In genomic region chr10:98028168-98028770, GRCh38 we compare ENCODE assay signal across 9 cellular contexts. TPM values are rescaled to one million over a fixed set of nuclear protein-coding genes. Genes with fewer than 3 reads are reported as not detected.
DNase-seq lines count a peak whose midpoint lies in the region; ATAC-seq, FAIRE-seq and TF ChIP-seq lines count a peak whose summit lies in the region.
"Had no signal": no experiment of that assay in that cellular context is flagged by ENCODE, and none has a peak within 500 bp of the region (broad histone marks: within the 10 kb centered on the region; RNA-seq: fewer than 3 reads in every experiment).

No MANE protein-coding gene starts in this region.

- intact Hi-C loops in posterior cingulate gyrus (cut with DNase I): no loop called here

- H3K4me1 ChIP-seq in OCI-LY3 (ENCODE audit: low read length): no peaks in the 10 kb centered on the region
- peaks cover 0 to 28% (median 14%) of the 10 kb centered on the region in 3 donors for H3K4me1 ChIP-seq in gastroesophageal sphincter

- H3K79me2 ChIP-seq in OCI-LY3 (ENCODE audit: low read length): no peaks in the 10 kb centered on the region

- peaks cover 6% of the 10 kb centered on the region for H3K4me1 Mint-ChIP-seq in activated T-helper 17 cell treated with anti-CD3 and anti-CD28 coated beads, Interleukin-2, amount 50 U/mL, for 72 hours

- peak; percentile 65 for ATAC-seq in HG03521 (IDR thresholded peaks at IDR 0.05; ENCODE audit: unreplicated experiment)
- peak; percentile 76 for ATAC-seq in activated T-helper 17 cell treated with anti-CD3 and anti-CD28 coated beads, Interleukin-2, amount 50 U/mL, for 72 hours (replicated peaks)
- ATAC-seq in gastroesophageal sphincter: no peak
- ATAC-seq in GM19455 (IDR thresholded peaks at IDR 0.05; ENCODE audit: unreplicated experiment): no peak

- 19 to 29% methylated on average over 5 to 8 of the region's 11 CpGs for WGBS in gastroesophageal sphincter (ENCODE audit: low coverage in 1 of 2), 2 donors

- peak; percentile 52 for DNase-seq in DMS79 treated with DMSO at 0.1 percent for 48 hours (lab: John Stamatoyannopoulos, UW)
- peak; percentile 49 to 96 (median 70) for DNase-seq in posterior cingulate gyrus
- peak; percentile 78 for DNase-seq in urothelium cell line (ENCODE audit: low spot score)

- H3K9me3 ChIP-seq in OCI-LY3 (ENCODE audit: insufficient read depth, low read length) (no peaks in the 10 kb centered on the region), gastroesophageal sphincter (no peaks in the 10 kb centered on the region)

- H3K9ac ChIP-seq in OCI-LY3 (ENCODE audit: low read length): no peak overlapping the region

- H3K9me3 Mint-ChIP-seq in activated T-helper 17 cell treated with anti-CD3 and anti-CD28 coated beads, Interleukin-2, amount 50 U/mL, for 72 hours: no peaks in the 10 kb centered on the region

- peaks cover 46% of the 10 kb centered on the region for H3K27me3 Mint-ChIP-seq in activated T-helper 17 cell treated with anti-CD3 and anti-CD28 coated beads, Interleukin-2, amount 50 U/mL, for 72 hours

- H3K27ac ChIP-seq in OCI-LY3 (ENCODE audit: low read length) (no peak overlapping the region), gastroesophageal sphincter (no peak overlapping the region)

- no peak for TF ChIP-seq EP300 in gastroesophageal sphincter (IDR thresholded peaks at IDR 0.05)

- no peaks in the 10 kb centered on the region for H4K20me1 ChIP-seq in OCI-LY3 (ENCODE audit: insufficient read depth, low read length)

- TF ChIP-seq CTCF in OCI-LY3 (IDR thresholded peaks at IDR 0.05; ENCODE audit: low read depth, low read length): peak; percentile 69
- peak in 3 of 4 experiments; percentile 28 to 70 (median 41) for TF ChIP-seq CTCF in gastroesophageal sphincter (IDR thresholded peaks at IDR 0.05)

- H3K4me3 Mint-ChIP-seq in activated T-helper 17 cell treated with anti-CD3 and anti-CD28 coated beads, Interleukin-2, amount 50 U/mL, for 72 hours: no peak overlapping the region

- H3K27me3 ChIP-seq in OCI-LY3 (ENCODE audit: low read depth, low read length) (peaks cover 9% of the 10 kb centered on the region; the same call in 1 of the 2 replicates), gastroesophageal sphincter (peaks cover 92% of the 10 kb centered on the region)

- H3K36me3 Mint-ChIP-seq in activated T-helper 17 cell treated with anti-CD3 and anti-CD28 coated beads, Interleukin-2, amount 50 U/mL, for 72 hours (ENCODE audit: low read depth): no peaks in the 10 kb centered on the region

- H3K4me3 ChIP-seq in OCI-LY3 (ENCODE audit: low read length) (no peak overlapping the region), gastroesophageal sphincter (no peak overlapping the region)

- FAIRE-seq in urothelium cell line (lab: Jason Lieb, UNC): no peak

- no peak for TF ChIP-seq POLR2A in gastroesophageal sphincter (IDR thresholded peaks at IDR 0.05)

- no peak overlapping the region for H3K27ac Mint-ChIP-seq in activated T-helper 17 cell treated with anti-CD3 and anti-CD28 coated beads, Interleukin-2, amount 50 U/mL, for 72 hours

- H3K36me3 ChIP-seq in OCI-LY3 (replicated peaks; ENCODE audit: low read depth, low read length) (no peaks in the 10 kb centered on the region), gastroesophageal sphincter (no peaks in the 10 kb centered on the region)

- no peak overlapping the region for H3K4me2 ChIP-seq in OCI-LY3 (ENCODE audit: low read length)

- no peak overlapping the region for H2AFZ ChIP-seq in OCI-LY3 (ENCODE audit: low read depth, low read length)

RNA-seq across cellular contexts. Expression of gene CRTAC1, which starts 2.2 kb away (rescaled TPM):
- total RNA-seq in activated T-helper 17 cell treated with anti-CD3 and anti-CD28 coated beads, Interleukin-2, amount 50 U/mL, for 72 hours: not detected
- total RNA-seq in gastroesophageal sphincter: 1 to 10 TPM; 1.2 to 5.7 (median 1.7) TPM
- total RNA-seq: activated CD8-positive, alpha-beta memory T cell treated with anti-CD3 and anti-CD28 coated beads for 36 hours had no signal

Comparison
In these comparisons a context has a peak if more than half of its experiments do, and no peak if none do; other contexts are left out.
1. ATAC-seq: peak in HG03521 (single experiment) and activated T-helper 17 cell treated with anti-CD3 and anti-CD28 coated beads, Interleukin-2, amount 50 U/mL, for 72 hours (single experiment); none in gastroesophageal sphincter (single experiment) and GM19455 (single experiment).
2. Peak in every context shown above with its lines, with median percentiles within 50 percentile points of each other: DNase-seq.